In the genomic region with DNA sequence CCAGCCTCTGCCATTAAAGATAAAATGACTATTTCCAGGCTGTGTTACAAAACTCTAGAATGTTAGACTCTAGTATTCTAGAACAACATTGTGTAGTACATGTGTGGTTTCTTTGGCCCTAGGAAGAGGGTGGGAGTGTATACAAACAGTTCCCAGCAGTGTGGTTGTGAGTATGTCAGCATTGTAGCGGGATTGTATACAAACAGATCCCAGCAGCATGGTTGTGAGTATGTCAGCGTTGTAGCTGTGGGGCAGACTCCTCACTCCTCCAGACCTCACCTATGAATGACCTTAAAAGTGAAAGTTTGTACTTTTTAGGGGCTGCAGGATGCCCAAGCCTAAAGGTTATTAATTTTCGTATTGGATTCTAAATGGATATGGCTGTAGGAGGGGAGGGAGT, we compare ENCODE assay signal across 1 cellular context.
TF ChIP-seq lines count a peak whose summit lies in the region.

No MANE protein-coding gene starts in this region.

TF ChIP-seq in HCT116, 20 proteins besides CTCF, POLR2A, EP300 and RAD21 (continued from another document):
- TF ChIP-seq, protein P1, sequence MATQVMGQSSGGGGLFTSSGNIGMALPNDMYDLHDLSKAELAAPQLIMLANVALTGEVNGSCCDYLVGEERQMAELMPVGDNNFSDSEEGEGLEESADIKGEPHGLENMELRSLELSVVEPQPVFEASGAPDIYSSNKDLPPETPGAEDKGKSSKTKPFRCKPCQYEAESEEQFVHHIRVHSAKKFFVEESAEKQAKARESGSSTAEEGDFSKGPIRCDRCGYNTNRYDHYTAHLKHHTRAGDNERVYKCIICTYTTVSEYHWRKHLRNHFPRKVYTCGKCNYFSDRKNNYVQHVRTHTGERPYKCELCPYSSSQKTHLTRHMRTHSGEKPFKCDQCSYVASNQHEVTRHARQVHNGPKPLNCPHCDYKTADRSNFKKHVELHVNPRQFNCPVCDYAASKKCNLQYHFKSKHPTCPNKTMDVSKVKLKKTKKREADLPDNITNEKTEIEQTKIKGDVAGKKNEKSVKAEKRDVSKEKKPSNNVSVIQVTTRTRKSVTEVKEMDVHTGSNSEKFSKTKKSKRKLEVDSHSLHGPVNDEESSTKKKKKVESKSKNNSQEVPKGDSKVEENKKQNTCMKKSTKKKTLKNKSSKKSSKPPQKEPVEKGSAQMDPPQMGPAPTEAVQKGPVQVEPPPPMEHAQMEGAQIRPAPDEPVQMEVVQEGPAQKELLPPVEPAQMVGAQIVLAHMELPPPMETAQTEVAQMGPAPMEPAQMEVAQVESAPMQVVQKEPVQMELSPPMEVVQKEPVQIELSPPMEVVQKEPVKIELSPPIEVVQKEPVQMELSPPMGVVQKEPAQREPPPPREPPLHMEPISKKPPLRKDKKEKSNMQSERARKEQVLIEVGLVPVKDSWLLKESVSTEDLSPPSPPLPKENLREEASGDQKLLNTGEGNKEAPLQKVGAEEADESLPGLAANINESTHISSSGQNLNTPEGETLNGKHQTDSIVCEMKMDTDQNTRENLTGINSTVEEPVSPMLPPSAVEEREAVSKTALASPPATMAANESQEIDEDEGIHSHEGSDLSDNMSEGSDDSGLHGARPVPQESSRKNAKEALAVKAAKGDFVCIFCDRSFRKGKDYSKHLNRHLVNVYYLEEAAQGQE (IDR thresholded peaks at IDR 0.05; ENCODE audit: low read depth): no peak
- TF ChIP-seq FOSL1 (IDR thresholded peaks at IDR 0.05; ENCODE audit: low read depth) (no peak), EGR1 (IDR thresholded peaks at IDR 0.05; ENCODE audit: low read depth) (no peak), CBX3 (IDR thresholded peaks at IDR 0.05; ENCODE audit: low read depth) (no peak)
- TF ChIP-seq, protein P2, sequence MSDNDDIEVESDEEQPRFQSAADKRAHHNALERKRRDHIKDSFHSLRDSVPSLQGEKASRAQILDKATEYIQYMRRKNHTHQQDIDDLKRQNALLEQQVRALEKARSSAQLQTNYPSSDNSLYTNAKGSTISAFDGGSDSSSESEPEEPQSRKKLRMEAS (IDR thresholded peaks at IDR 0.05): no peak
- TF ChIP-seq, protein P3, sequence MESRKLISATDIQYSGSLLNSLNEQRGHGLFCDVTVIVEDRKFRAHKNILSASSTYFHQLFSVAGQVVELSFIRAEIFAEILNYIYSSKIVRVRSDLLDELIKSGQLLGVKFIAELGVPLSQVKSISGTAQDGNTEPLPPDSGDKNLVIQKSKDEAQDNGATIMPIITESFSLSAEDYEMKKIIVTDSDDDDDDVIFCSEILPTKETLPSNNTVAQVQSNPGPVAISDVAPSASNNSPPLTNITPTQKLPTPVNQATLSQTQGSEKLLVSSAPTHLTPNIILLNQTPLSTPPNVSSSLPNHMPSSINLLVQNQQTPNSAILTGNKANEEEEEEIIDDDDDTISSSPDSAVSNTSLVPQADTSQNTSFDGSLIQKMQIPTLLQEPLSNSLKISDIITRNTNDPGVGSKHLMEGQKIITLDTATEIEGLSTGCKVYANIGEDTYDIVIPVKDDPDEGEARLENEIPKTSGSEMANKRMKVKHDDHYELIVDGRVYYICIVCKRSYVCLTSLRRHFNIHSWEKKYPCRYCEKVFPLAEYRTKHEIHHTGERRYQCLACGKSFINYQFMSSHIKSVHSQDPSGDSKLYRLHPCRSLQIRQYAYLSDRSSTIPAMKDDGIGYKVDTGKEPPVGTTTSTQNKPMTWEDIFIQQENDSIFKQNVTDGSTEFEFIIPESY (IDR thresholded peaks at IDR 0.05; ENCODE audit: extremely low read depth, insufficient replicate concordance, low read length): no peak
